Comparison of ENCODE assay signal across 1 cellular context in the genomic region with DNA sequence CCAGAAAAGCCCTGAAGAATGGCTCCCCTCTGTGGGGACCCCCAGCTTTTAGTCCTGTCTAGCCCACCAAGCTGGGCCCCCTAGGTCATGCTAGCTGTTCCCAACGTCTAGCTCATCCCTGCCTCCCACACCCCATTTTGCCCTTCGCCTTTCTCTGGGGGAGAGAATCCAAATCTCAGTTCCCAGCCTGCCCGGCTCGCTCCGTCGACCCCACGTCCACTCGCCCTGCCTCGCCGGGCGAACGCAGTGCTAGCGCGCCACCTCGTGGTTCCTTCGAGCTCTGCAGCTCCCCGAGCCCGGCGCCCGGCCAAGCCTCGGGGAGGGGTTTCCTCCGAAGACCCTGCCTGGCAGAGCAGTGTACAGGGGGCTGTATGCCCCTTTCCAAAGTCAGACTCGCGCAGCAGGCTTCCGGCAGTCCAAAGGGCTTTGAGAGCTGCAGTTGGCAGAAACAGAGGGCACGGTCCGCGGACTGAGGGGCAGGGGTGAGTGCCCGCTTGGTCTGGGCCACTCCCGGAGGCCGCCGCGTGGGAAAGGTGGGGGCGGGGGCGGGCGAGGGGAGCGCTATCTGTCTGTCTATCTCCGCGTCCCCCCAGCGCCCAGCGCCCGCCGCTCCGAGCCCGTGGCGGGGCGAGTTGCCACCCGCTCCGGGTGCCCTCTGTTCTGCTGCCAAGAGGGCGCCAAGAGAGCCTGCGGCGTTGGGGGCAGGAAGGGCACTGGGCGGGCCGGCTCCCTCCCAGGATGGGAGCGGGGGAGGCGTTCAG.
TF ChIP-seq lines count a peak whose summit lies in the region.

No MANE protein-coding gene starts in this region.

TF ChIP-seq in SK-N-SH treated with all-trans-retinoic acid at 6 μM for 48 hours, 23 proteins besides CTCF, POLR2A, EP300 and RAD21 (continued from another document):
- TF ChIP-seq, protein P1, sequence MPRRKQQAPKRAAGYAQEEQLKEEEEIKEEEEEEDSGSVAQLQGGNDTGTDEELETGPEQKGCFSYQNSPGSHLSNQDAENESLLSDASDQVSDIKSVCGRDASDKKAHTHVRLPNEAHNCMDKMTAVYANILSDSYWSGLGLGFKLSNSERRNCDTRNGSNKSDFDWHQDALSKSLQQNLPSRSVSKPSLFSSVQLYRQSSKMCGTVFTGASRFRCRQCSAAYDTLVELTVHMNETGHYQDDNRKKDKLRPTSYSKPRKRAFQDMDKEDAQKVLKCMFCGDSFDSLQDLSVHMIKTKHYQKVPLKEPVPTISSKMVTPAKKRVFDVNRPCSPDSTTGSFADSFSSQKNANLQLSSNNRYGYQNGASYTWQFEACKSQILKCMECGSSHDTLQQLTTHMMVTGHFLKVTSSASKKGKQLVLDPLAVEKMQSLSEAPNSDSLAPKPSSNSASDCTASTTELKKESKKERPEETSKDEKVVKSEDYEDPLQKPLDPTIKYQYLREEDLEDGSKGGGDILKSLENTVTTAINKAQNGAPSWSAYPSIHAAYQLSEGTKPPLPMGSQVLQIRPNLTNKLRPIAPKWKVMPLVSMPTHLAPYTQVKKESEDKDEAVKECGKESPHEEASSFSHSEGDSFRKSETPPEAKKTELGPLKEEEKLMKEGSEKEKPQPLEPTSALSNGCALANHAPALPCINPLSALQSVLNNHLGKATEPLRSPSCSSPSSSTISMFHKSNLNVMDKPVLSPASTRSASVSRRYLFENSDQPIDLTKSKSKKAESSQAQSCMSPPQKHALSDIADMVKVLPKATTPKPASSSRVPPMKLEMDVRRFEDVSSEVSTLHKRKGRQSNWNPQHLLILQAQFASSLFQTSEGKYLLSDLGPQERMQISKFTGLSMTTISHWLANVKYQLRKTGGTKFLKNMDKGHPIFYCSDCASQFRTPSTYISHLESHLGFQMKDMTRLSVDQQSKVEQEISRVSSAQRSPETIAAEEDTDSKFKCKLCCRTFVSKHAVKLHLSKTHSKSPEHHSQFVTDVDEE (CRISPR knock-in tag; IDR thresholded peaks at IDR 0.05), result no peak
